Comparison of ENCODE assay signal across 9 cellular contexts in genomic region chr6:155050311-155050710, GRCh38. TPM values are rescaled to one million over a fixed set of nuclear protein-coding genes. Genes with fewer than 3 reads are reported as not detected.
A peak's percentile ranks its signal among the peaks of the same experiment; 100 is the strongest.
DNase-seq lines count a peak whose midpoint lies in the region; ATAC-seq and TF ChIP-seq lines count a peak whose summit lies in the region.
"Had no signal": no experiment of that assay in that cellular context is flagged by ENCODE, and none has a peak within 500 bp of the region (broad histone marks: within the 10 kb centered on the region; RNA-seq: fewer than 3 reads in every experiment).

No MANE protein-coding gene starts in this region.

- no peak overlapping the region for H3K4me2 ChIP-seq in mammary epithelial cell (ENCODE audit: insufficient read depth, low read depth, low read length)

- H2AFZ ChIP-seq in mammary epithelial cell (ENCODE audit: low read depth, low read length) = no peak overlapping the region

- no peak overlapping the region for H3K4me3 Mint-ChIP-seq in MCF 10A (ENCODE audit: unreplicated experiment)
- H3K4me3 Mint-ChIP-seq in activated naive CD8-positive, alpha-beta T cell = peak overlapping the region; percentile 57
- H3K4me3 Mint-ChIP-seq in stimulated activated naive CD8-positive, alpha-beta T cell treated with anti-CD3 and anti-CD28 coated beads, Interleukin-15, amount 100 ng/mL, for 72 hours = peak overlapping the region in 1 of 2 donors; percentile 23
- H3K4me3 Mint-ChIP-seq in glutamatergic neuron (ENCODE audit: unreplicated experiment) = no peak overlapping the region

- peaks cover 18% of the 10 kb centered on the region for H3K27me3 Mint-ChIP-seq in MCF 10A (ENCODE audit: insufficient read depth, unreplicated experiment)
- no peaks in the 10 kb centered on the region for H3K27me3 Mint-ChIP-seq in activated naive CD8-positive, alpha-beta T cell
- peaks cover 40% of the 10 kb centered on the region for H3K27me3 Mint-ChIP-seq in stimulated activated naive CD8-positive, alpha-beta T cell treated with anti-CD3 and anti-CD28 coated beads, Interleukin-15, amount 100 ng/mL, for 72 hours
- H3K27me3 Mint-ChIP-seq in glutamatergic neuron (ENCODE audit: unreplicated experiment) = peaks cover under 1% of the 10 kb centered on the region

- intact Hi-C loops in mammary epithelial cell (cut with micrococcal nuclease) = no loop called here
- intact Hi-C loops in MCF 10A (cut with micrococcal nuclease) = no loop called here

- dilution Hi-C loops in mammary epithelial cell (cut with HindIII; ENCODE audit: low sequenced_read_pairs) = no loop called here

- WGBS in mammary epithelial cell (ENCODE audit: low coverage, missing lambda C conversion rate) = 86% methylated on average over 4 of the region's 5 CpGs

- POLR2A ChIA-PET in MCF 10A (lab: Yijun Ruan, JAX) = no interaction called here

- no peaks in the 10 kb centered on the region for H3K4me1 ChIP-seq in mammary epithelial cell (ENCODE audit: insufficient read depth, low read length)

- no peak overlapping the region for H3K9ac ChIP-seq in mammary epithelial cell (ENCODE audit: insufficient read depth, low read length)

- no peaks in the 10 kb centered on the region for H3K36me3 ChIP-seq in mammary epithelial cell (ENCODE audit: insufficient read depth, low read length)

- H3K4me1 Mint-ChIP-seq in MCF 10A (ENCODE audit: insufficient read depth, unreplicated experiment) = no peaks in the 10 kb centered on the region
- H3K4me1 Mint-ChIP-seq in activated naive CD8-positive, alpha-beta T cell (ENCODE audit: low read depth) = peaks cover 25% of the 10 kb centered on the region
- peaks cover 23% of the 10 kb centered on the region for H3K4me1 Mint-ChIP-seq in stimulated activated naive CD8-positive, alpha-beta T cell treated with anti-CD3 and anti-CD28 coated beads, Interleukin-15, amount 100 ng/mL, for 72 hours
- peaks cover 12% of the 10 kb centered on the region for H3K4me1 Mint-ChIP-seq in glutamatergic neuron (ENCODE audit: low read depth, unreplicated experiment)

- BruUV-seq in mammary epithelial cell (replicated peaks; lab: Mats Ljungman, UMichigan) = no TSS peak
- no TSS peak for BruUV-seq in MCF 10A (replicated peaks; lab: Mats Ljungman, UMichigan)

- no peaks in the 10 kb centered on the region for H3K79me2 ChIP-seq in mammary epithelial cell (ENCODE audit: insufficient read depth, low read length)

- no peaks in the 10 kb centered on the region for H3K9me3 Mint-ChIP-seq in MCF 10A (ENCODE audit: unreplicated experiment)
- no peaks in the 10 kb centered on the region for H3K9me3 Mint-ChIP-seq in activated naive CD8-positive, alpha-beta T cell (ENCODE audit: low read depth)
- no peaks in the 10 kb centered on the region for H3K9me3 Mint-ChIP-seq in stimulated activated naive CD8-positive, alpha-beta T cell treated with anti-CD3 and anti-CD28 coated beads, Interleukin-15, amount 100 ng/mL, for 72 hours
- H3K9me3 Mint-ChIP-seq in glutamatergic neuron (ENCODE audit: unreplicated experiment) = no peaks in the 10 kb centered on the region

- peak; percentile 30 for DNase-seq in mammary epithelial cell
- DNase-seq in MCF 10A (ENCODE audit: unreplicated experiment) = no peak
- DNase-seq in stimulated activated naive CD8-positive, alpha-beta T cell treated with anti-CD3 and anti-CD28 coated beads, Interleukin-15, amount 100 ng/mL, for 72 hours = peak; percentile 19 to 68
- no peak for DNase-seq in DMS 273 treated with DMSO at 0.1 percent for 48 hours (lab: John Stamatoyannopoulos, UW)
- no peak for DNase-seq in glutamatergic neuron
- no peak for DNase-seq in epidermal melanocyte (ENCODE audit: insufficient read length, low spot score)

- no peaks in the 10 kb centered on the region for H3K9me3 ChIP-seq in mammary epithelial cell (replicated peaks; ENCODE audit: insufficient read depth, low read length)

- no peaks in the 10 kb centered on the region for H3K36me3 Mint-ChIP-seq in MCF 10A (ENCODE audit: insufficient read depth, unreplicated experiment)
- H3K36me3 Mint-ChIP-seq in activated naive CD8-positive, alpha-beta T cell = peaks cover 2% of the 10 kb centered on the region
- H3K36me3 Mint-ChIP-seq in glutamatergic neuron (ENCODE audit: unreplicated experiment) = peaks cover 3% of the 10 kb centered on the region

- no peaks in the 10 kb centered on the region for H3K27me3 ChIP-seq in mammary epithelial cell (ENCODE audit: insufficient read depth, low read length)

- H4K20me1 ChIP-seq in mammary epithelial cell (ENCODE audit: insufficient read depth, low read length) = no peaks in the 10 kb centered on the region

- H3K27ac ChIP-seq in mammary epithelial cell (ENCODE audit: insufficient read depth, low read depth, low read length) = no peak overlapping the region

- H3K4me3 ChIP-seq in mammary epithelial cell (replicated peaks in 1 of 3; ENCODE audit: insufficient read depth in 1 of 3, low read depth in 2 of 3, low read length in 3 of 3) = no peak overlapping the region

- H3K27ac Mint-ChIP-seq in MCF 10A (ENCODE audit: low read depth, unreplicated experiment) (no peak overlapping the region), glutamatergic neuron (ENCODE audit: unreplicated experiment) (no peak overlapping the region)
- peak overlapping the region; percentile 89 for H3K27ac Mint-ChIP-seq in activated naive CD8-positive, alpha-beta T cell
- no peak overlapping the region for H3K27ac Mint-ChIP-seq in stimulated activated naive CD8-positive, alpha-beta T cell treated with anti-CD3 and anti-CD28 coated beads, Interleukin-15, amount 100 ng/mL, for 72 hours

- CTCF ChIA-PET in mammary epithelial cell (lab: Charles Lee; ENCODE audit: low non-redundant PET) (interaction anchor here (0.8 kb wide), 1 partner anchor 101 kb away, joined by 4 read pairs; no protein-coding TSS in a partner anchor), MCF 10A (lab: Yijun Ruan, JAX) (interaction anchor here (0.7 kb wide), 1 partner anchor 28 kb away, joined by 3 read pairs; no protein-coding TSS in a partner anchor)

- in situ Hi-C loops in mammary epithelial cell (cut with MboI; ENCODE audit: low sequenced_read_pairs in 2 of 2) = no loop called here

- ATAC-seq in HG03442 (IDR thresholded peaks at IDR 0.05; ENCODE audit: unreplicated experiment) = peak; percentile 97
- peak; percentile 98 for ATAC-seq in stimulated activated naive CD8-positive, alpha-beta T cell treated with anti-CD3 and anti-CD28 coated beads, Interleukin-15, amount 100 ng/mL, for 72 hours
- ATAC-seq: esophagus mucosa had no signal

- TF ChIP-seq CTCF in mammary epithelial cell (conservative IDR thresholded peaks at IDR 0.05 in 1 of 2, IDR thresholded peaks at IDR 0.05 in 1 of 2; ENCODE audit: extremely low read depth in 1 of 2, insufficient read depth in 1 of 2, low read depth in 1 of 2, low read length in 2 of 2) = no peak
- no peak for TF ChIP-seq CTCF in MCF 10A (IDR thresholded peaks at IDR 0.05; ENCODE audit: unreplicated experiment)
- TF ChIP-seq CTCF in glutamatergic neuron (IDR thresholded peaks at IDR 0.05; ENCODE audit: partially characterized antibody, unreplicated experiment) = no peak

RNA-seq across cellular contexts. Expression of gene TIAM2, which starts 55.2 kb away (rescaled TPM):
- total RNA-seq in mammary epithelial cell (10 to 100 TPM in 1 of 2 donors, 1 to 10 TPM in 1; 4.0 to 13.3 TPM), MCF 10A (2022) (3.1 and 4.8 TPM in 2 replicates), glutamatergic neuron (ENCODE audit: unreplicated experiment) (113 TPM)
- polyA plus RNA-seq in mammary epithelial cell = 1.1 TPM
- polyA minus RNA-seq in mammary epithelial cell = not detected

Comparison
In these comparisons a context has a peak if more than half of its experiments do, and no peak if none do; other contexts are left out.
1. DNase-seq: peak in mammary epithelial cell (single experiment) and stimulated activated naive CD8-positive, alpha-beta T cell treated with anti-CD3 and anti-CD28 coated beads, Interleukin-15, amount 100 ng/mL, for 72 hours (2 of 2); none in MCF 10A (single experiment), DMS 273 treated with DMSO at 0.1 percent for 48 hours (single experiment), glutamatergic neuron (single experiment) and epidermal melanocyte (single experiment).